ENCODE assay signal across 11 cellular contexts in genomic region chr7:1058821-1059199, GRCh38. TPM values are rescaled to one million over a fixed set of nuclear protein-coding genes. Genes with fewer than 3 reads are reported as not detected.
A peak's percentile ranks its signal among the peaks of the same experiment; 100 is the strongest.
DNase-seq lines count a peak whose midpoint lies in the region; ATAC-seq and TF ChIP-seq lines count a peak whose summit lies in the region.
"Had no signal": no experiment of that assay in that cellular context is flagged by ENCODE, and none has a peak within 500 bp of the region (broad histone marks: within the 10 kb centered on the region; RNA-seq: fewer than 3 reads in every experiment).

No MANE protein-coding gene starts in this region.

- CTCF ChIA-PET in activated CD4-positive, alpha-beta memory T cell treated with anti-CD3 and anti-CD28 coated beads, Interleukin-2, amount 10 ng/mL, durations not matched to agents 7 days and 5 days (lab: Charles Lee): interaction anchor here (0.6 to 9.9 kb wide), 3 partner anchors 8 to 65 kb away, joined by 3 to 270 read pairs (median 12); partner anchors contain the start of gene GPR146

- no peaks in the 10 kb centered on the region for H3K27me3 Mint-ChIP-seq in activated naive CD4-positive, alpha-beta T cell treated with anti-CD3 and anti-CD28 coated beads, Interleukin-2, amount 50 U/mL, for 24 hours
- peaks cover 1% of the 10 kb centered on the region for H3K27me3 Mint-ChIP-seq in activated CD4-positive, alpha-beta memory T cell treated with anti-CD3 and anti-CD28 coated beads, Interleukin-2, amount 10 ng/mL, durations not matched to agents 7 days and 5 days

- no peak overlapping the region for H3K27ac Mint-ChIP-seq in activated naive CD4-positive, alpha-beta T cell treated with anti-CD3 and anti-CD28 coated beads, Interleukin-2, amount 50 U/mL, for 24 hours
- H3K27ac Mint-ChIP-seq in activated CD4-positive, alpha-beta memory T cell treated with anti-CD3 and anti-CD28 coated beads, Interleukin-2, amount 10 ng/mL, durations not matched to agents 7 days and 5 days: peak overlapping the region; percentile 31

- H3K4me1 Mint-ChIP-seq in activated naive CD4-positive, alpha-beta T cell treated with anti-CD3 and anti-CD28 coated beads, Interleukin-2, amount 50 U/mL, for 24 hours: peaks cover 29% of the 10 kb centered on the region
- H3K4me1 Mint-ChIP-seq in activated CD4-positive, alpha-beta memory T cell treated with anti-CD3 and anti-CD28 coated beads, Interleukin-2, amount 10 ng/mL, durations not matched to agents 7 days and 5 days: peaks cover 30% of the 10 kb centered on the region

- POLR2A ChIA-PET in activated CD4-positive, alpha-beta memory T cell treated with anti-CD3 and anti-CD28 coated beads, Interleukin-2, amount 10 ng/mL, durations not matched to agents 7 days and 5 days (lab: Charles Lee): interaction anchor here (1.0 to 1.6 kb wide), 3 partner anchors 12 to 34 kb away, joined by 3 to 10 read pairs (median 4); no protein-coding TSS in a partner anchor

- peak overlapping the region; percentile 23 for H3K4me3 Mint-ChIP-seq in activated naive CD4-positive, alpha-beta T cell treated with anti-CD3 and anti-CD28 coated beads, Interleukin-2, amount 50 U/mL, for 24 hours
- no peak overlapping the region for H3K4me3 Mint-ChIP-seq in activated CD4-positive, alpha-beta memory T cell treated with anti-CD3 and anti-CD28 coated beads, Interleukin-2, amount 10 ng/mL, durations not matched to agents 7 days and 5 days

- WGBS in transverse colon (ENCODE audit: low coverage in 1 of 2), 2 donors: 83 to 94% methylated on average over 7 to 10 of the region's 10 CpGs

- no peak overlapping the region for H3K4me3 ChIP-seq in right atrium auricular region
- H3K4me3 ChIP-seq in transverse colon: no peak overlapping the region

- H3K27me3 ChIP-seq in right atrium auricular region (no peaks in the 10 kb centered on the region), transverse colon (no peaks in the 10 kb centered on the region)

- TF ChIP-seq CTCF in right atrium auricular region (IDR thresholded peaks at IDR 0.05): no peak
- no peak for TF ChIP-seq CTCF in transverse colon (IDR thresholded peaks at IDR 0.05)

- H3K9me3 ChIP-seq in right atrium auricular region (no peaks in the 10 kb centered on the region), transverse colon (no peaks in the 10 kb centered on the region)

- no peaks in the 10 kb centered on the region for H3K36me3 Mint-ChIP-seq in activated naive CD4-positive, alpha-beta T cell treated with anti-CD3 and anti-CD28 coated beads, Interleukin-2, amount 50 U/mL, for 24 hours
- peaks cover 7% of the 10 kb centered on the region for H3K36me3 Mint-ChIP-seq in activated CD4-positive, alpha-beta memory T cell treated with anti-CD3 and anti-CD28 coated beads, Interleukin-2, amount 10 ng/mL, durations not matched to agents 7 days and 5 days (ENCODE audit: low read depth)

- no peak for DNase-seq in activated naive CD4-positive, alpha-beta T cell treated with anti-CD3 and anti-CD28 coated beads, Interleukin-2, amount 50 U/mL, for 16 hours
- DNase-seq in activated CD4-positive, alpha-beta memory T cell treated with anti-CD3 and anti-CD28 coated beads, Interleukin-2, amount 10 ng/mL, durations not matched to agents 7 days and 5 days: peak; percentile 58
- DNase-seq in right atrium auricular region (ENCODE audit: low spot score) (no peak), transverse colon (no peak), NCI-H446 treated with DMSO at 0.1 percent for 48 hours (lab: John Stamatoyannopoulos, UW) (no peak)
- DNase-seq: activated T-cell treated with anti-CD3 and anti-CD28 coated beads for 4 hours, C1 segment of cervical spinal cord, NCI-H2227 treated with DMSO at 0.1 percent for 48 hours had no signal

- TF ChIP-seq EP300 in transverse colon (IDR thresholded peaks at IDR 0.05; ENCODE audit: low read depth): no peak

- H3K36me3 ChIP-seq in right atrium auricular region (peaks cover 10% of the 10 kb centered on the region), transverse colon (no peaks in the 10 kb centered on the region)

- H3K4me1 ChIP-seq in right atrium auricular region (peaks cover 0 to 49% of the 10 kb centered on the region in 2 donors), transverse colon (peaks cover 7 to 32% (median 19%) of the 10 kb centered on the region in 4 donors)

- intact Hi-C loops in transverse colon (cut with DNase I; ENCODE audit: low total_unique reads): no loop called here

- in situ Hi-C loops in transverse colon (cut with MboI; ENCODE audit: low pct_ligation_motif_present in 1 of 4, low pct_unique_long_range_greater_than_20kb in 1 of 4, low sequenced_read_pairs in 3 of 4): no loop called here

- ATAC-seq in GM18505 (IDR thresholded peaks at IDR 0.05; ENCODE audit: unreplicated experiment) (no peak), GM18517 (IDR thresholded peaks at IDR 0.05; ENCODE audit: unreplicated experiment) (no peak)

- H3K27ac ChIP-seq in right atrium auricular region: peak overlapping the region; percentile 40 to 64
- peak overlapping the region in 3 of 4 donors; percentile 39 to 47 (median 39) for H3K27ac ChIP-seq in transverse colon

- no peak for TF ChIP-seq POLR2A in transverse colon (IDR thresholded peaks at IDR 0.05)
- no peak for TF ChIP-seq POLR2A in GM18505 (IDR thresholded peaks at IDR 0.05; ENCODE audit: borderline replicate concordance, extremely low read depth, insufficient read depth, insufficient read length)

- no peaks in the 10 kb centered on the region for H3K9me3 Mint-ChIP-seq in activated naive CD4-positive, alpha-beta T cell treated with anti-CD3 and anti-CD28 coated beads, Interleukin-2, amount 50 U/mL, for 24 hours
- no peaks in the 10 kb centered on the region for H3K9me3 Mint-ChIP-seq in activated CD4-positive, alpha-beta memory T cell treated with anti-CD3 and anti-CD28 coated beads, Interleukin-2, amount 10 ng/mL, durations not matched to agents 7 days and 5 days

RNA-seq across cellular contexts. Expression of gene GPR146, which starts 14.5 kb away (rescaled TPM):
- 10 to 100 TPM; 10.0 to 10.1 TPM for total RNA-seq in activated CD4-positive, alpha-beta memory T cell treated with anti-CD3 and anti-CD28 coated beads, Interleukin-2, amount 10 ng/mL, durations not matched to agents 7 days and 5 days
- 10 to 100 TPM; 13.4 to 18.6 TPM for total RNA-seq in right atrium auricular region
- 10 to 100 TPM in 1 of 4 donors, 1 to 10 TPM in 1, not detected in 2; 9.2 to 14.5 TPM for total RNA-seq in transverse colon

RNA-seq across cellular contexts. Expression of gene GPER1, which starts 29.1 kb away (rescaled TPM):
- total RNA-seq in activated CD4-positive, alpha-beta memory T cell treated with anti-CD3 and anti-CD28 coated beads, Interleukin-2, amount 10 ng/mL, durations not matched to agents 7 days and 5 days: under 1 TPM in 1 of 2 experiments, not detected in 1; 0.15 TPM
- total RNA-seq in right atrium auricular region: 1 to 10 TPM; 4.6 to 6.9 TPM
- 10 to 100 TPM in 3 of 4 donors, 1 to 10 TPM in 1; 2.2 to 33.7 (median 11.7) TPM for total RNA-seq in transverse colon
